8 cellular contexts compared by ENCODE assay signal in genomic region chr21:43775795-43776430, GRCh38. TPM values are rescaled to one million over a fixed set of nuclear protein-coding genes. Genes with fewer than 3 reads are reported as not detected.
DNase-seq lines count a peak whose midpoint lies in the region; ATAC-seq and TF ChIP-seq lines count a peak whose summit lies in the region.

TSS of gene CSTB (minus strand) at chr21:43776308. CDS start at chr21:43776269, 39 bp downstream.

- H3K27ac ChIP-seq in coronary artery, result peak within 1 kb of the TSS; percentile 82 to 87

- H3K36me3 Mint-ChIP-seq in activated CD4-positive, alpha-beta T cell treated with anti-CD3 and anti-CD28 coated beads, Interleukin-2, amount 10 ng/mL, durations not matched to agents 24 days and 14 days (ENCODE audit: low read depth), result peaks cover 35% of the 10 kb centered on the region

- H3K9me3 Mint-ChIP-seq in activated CD4-positive, alpha-beta T cell treated with anti-CD3 and anti-CD28 coated beads, Interleukin-2, amount 10 ng/mL, durations not matched to agents 24 days and 14 days, result no peaks in the 10 kb centered on the region

- peaks cover 54% of the 10 kb centered on the region for H3K4me1 Mint-ChIP-seq in activated CD4-positive, alpha-beta T cell treated with anti-CD3 and anti-CD28 coated beads, Interleukin-2, amount 10 ng/mL, durations not matched to agents 24 days and 14 days

- peak within 1 kb of the TSS; percentile 97 for H3K4me3 Mint-ChIP-seq in activated CD4-positive, alpha-beta T cell treated with anti-CD3 and anti-CD28 coated beads, Interleukin-2, amount 10 ng/mL, durations not matched to agents 24 days and 14 days

- H3K27ac Mint-ChIP-seq in activated CD4-positive, alpha-beta T cell treated with anti-CD3 and anti-CD28 coated beads, Interleukin-2, amount 10 ng/mL, durations not matched to agents 24 days and 14 days, result peak within 1 kb of the TSS; percentile 79

- ATAC-seq in HG02884 (IDR thresholded peaks at IDR 0.05; ENCODE audit: unreplicated experiment) (peak; percentile 61), left lobe of liver (peak; percentile 85)

- H3K27me3 Mint-ChIP-seq in activated CD4-positive, alpha-beta T cell treated with anti-CD3 and anti-CD28 coated beads, Interleukin-2, amount 10 ng/mL, durations not matched to agents 24 days and 14 days, result no peaks in the 10 kb centered on the region

- DNase-seq in NCI-H1694 (lab: John Stamatoyannopoulos, UW) (peak; percentile 60), NCI-H1694 treated with DMSO at 0.1 percent for 48 hours (lab: John Stamatoyannopoulos, UW) (no peak), NCI-H2227 treated with DMSO at 0.1 percent for 48 hours (lab: John Stamatoyannopoulos, UW) (peak; percentile 66), coronary artery (ENCODE audit: low spot score) (peak; percentile 89), left lobe of liver (ENCODE audit: low spot score) (peak; percentile 90)
- DNase-seq in activated CD4-positive, alpha-beta T cell treated with anti-CD3 and anti-CD28 coated beads, Interleukin-2, amount 10 ng/mL, durations not matched to agents 24 days and 14 days, result peak; percentile 97
- DNase-seq in stimulated activated CD4-positive, alpha-beta T cell treated with anti-CD3 and anti-CD28 coated beads, Interleukin-2, amount 100 ng/mL, for 4 hours (ENCODE audit: low read depth), result peak; percentile 73

- no peak for TF ChIP-seq CTCF in coronary artery (IDR thresholded peaks at IDR 0.05)

- H3K4me3 ChIP-seq in coronary artery, result peak within 1 kb of the TSS; percentile 82

- intact Hi-C loops in activated CD4-positive, alpha-beta T cell treated with anti-CD3 and anti-CD28 coated beads, Interleukin-2, amount 10 ng/mL, durations not matched to agents 24 days and 14 days (cut with micrococcal nuclease), result loop anchor here (1.0 to 5.0 kb wide), 2 partner anchors 13 to 49 kb away; partner anchors contain the start of gene RRP1

RNA-seq across cellular contexts. Expression of gene CSTB, which starts in this region (rescaled TPM):
- 59.2 and 59.5 TPM in 2 replicates for total RNA-seq in activated CD4-positive, alpha-beta T cell treated with anti-CD3 and anti-CD28 coated beads, Interleukin-2, amount 10 ng/mL, durations not matched to agents 24 days and 14 days
- total RNA-seq in left lobe of liver, result 25.6 TPM
